Comparison of ENCODE assay signal across 8 cellular contexts in genomic region chr11:33040862-33041453, GRCh38. TPM values are rescaled to one million over a fixed set of nuclear protein-coding genes. Genes with fewer than 3 reads are reported as not detected.
DNase-seq lines count a peak whose midpoint lies in the region; ATAC-seq and TF ChIP-seq lines count a peak whose summit lies in the region.

No MANE protein-coding gene starts in this region.

- CTCF ChIA-PET in activated naive CD4-positive, alpha-beta T cell treated with anti-CD3 and anti-CD28 coated beads, Interleukin-2, amount 10 ng/mL, durations not matched to agents 7 days and 5 days (lab: Charles Lee) = interaction anchor here (1.1 to 1.5 kb wide), 3 partner anchors 14 to 23 kb away, joined by 3 to 4 read pairs (median 3); no protein-coding TSS in a partner anchor

- 55 to 76% methylated on average over 4 to 5 of the region's 5 CpGs for WGBS in transverse colon (ENCODE audit: low coverage in 1 of 2), 2 donors

- no peaks in the 10 kb centered on the region for H3K9me3 ChIP-seq in SK-N-MC (ENCODE audit: low read depth, low read length)
- no peaks in the 10 kb centered on the region for H3K9me3 ChIP-seq in transverse colon

- no peaks in the 10 kb centered on the region for H3K9me3 Mint-ChIP-seq in activated naive CD4-positive, alpha-beta T cell treated with anti-CD3 and anti-CD28 coated beads, Interleukin-2, amount 10 ng/mL, durations not matched to agents 7 days and 5 days

- no peak for TF ChIP-seq POLR2A in transverse colon (IDR thresholded peaks at IDR 0.05)

- H3K36me3 ChIP-seq in SK-N-MC (ENCODE audit: insufficient read depth, low read length) (peaks cover 10% of the 10 kb centered on the region; the same call in 1 of the 2 replicates), transverse colon (peaks cover 0 to 3% (median 0%) of the 10 kb centered on the region in 4 donors)

- no peak overlapping the region for H3K9ac ChIP-seq in SK-N-MC (ENCODE audit: insufficient read length)

- peak overlapping the region; percentile 89 for H3K4me3 Mint-ChIP-seq in activated naive CD4-positive, alpha-beta T cell treated with anti-CD3 and anti-CD28 coated beads, Interleukin-2, amount 10 ng/mL, durations not matched to agents 7 days and 5 days

- peak overlapping the region; percentile 34 for H3K27ac ChIP-seq in SK-N-MC
- H3K27ac ChIP-seq in transverse colon = peak overlapping the region in 3 of 4 donors; percentile 96 to 99 (median 97)

- no peak overlapping the region for H3K27ac Mint-ChIP-seq in activated naive CD4-positive, alpha-beta T cell treated with anti-CD3 and anti-CD28 coated beads, Interleukin-2, amount 10 ng/mL, durations not matched to agents 7 days and 5 days

- H3K4me1 Mint-ChIP-seq in activated naive CD4-positive, alpha-beta T cell treated with anti-CD3 and anti-CD28 coated beads, Interleukin-2, amount 10 ng/mL, durations not matched to agents 7 days and 5 days = peaks cover 22% of the 10 kb centered on the region

- no peak for TF ChIP-seq CTCF in transverse colon (IDR thresholded peaks at IDR 0.05)

- H3K36me3 Mint-ChIP-seq in activated naive CD4-positive, alpha-beta T cell treated with anti-CD3 and anti-CD28 coated beads, Interleukin-2, amount 10 ng/mL, durations not matched to agents 7 days and 5 days = peaks cover 8% of the 10 kb centered on the region

- H3K27me3 ChIP-seq in transverse colon = no peaks in the 10 kb centered on the region

- in situ Hi-C loops in transverse colon (cut with MboI; ENCODE audit: low pct_ligation_motif_present in 1 of 4, low pct_unique_long_range_greater_than_20kb in 1 of 4, low sequenced_read_pairs in 3 of 4) = no loop called here

- ATAC-seq in HG03175 (IDR thresholded peaks at IDR 0.05; ENCODE audit: unreplicated experiment) = no peak
- no peak for ATAC-seq in GM21528 (IDR thresholded peaks at IDR 0.05; ENCODE audit: low FRiP score, unreplicated experiment)

- peaks cover 11% of the 10 kb centered on the region for H3K27me3 Mint-ChIP-seq in activated naive CD4-positive, alpha-beta T cell treated with anti-CD3 and anti-CD28 coated beads, Interleukin-2, amount 10 ng/mL, durations not matched to agents 7 days and 5 days

- TF ChIP-seq EP300 in transverse colon (IDR thresholded peaks at IDR 0.05; ENCODE audit: low read depth) = no peak

- no peak for DNase-seq in activated naive CD4-positive, alpha-beta T cell treated with anti-CD3 and anti-CD28 coated beads, Interleukin-2, amount 10 ng/mL, durations not matched to agents 7 days and 5 days
- no peak for DNase-seq in activated naive CD4-positive, alpha-beta T cell (lab: John Stamatoyannopoulos, UW)
- DNase-seq in SK-N-MC (ENCODE audit: low read depth, low spot score) (no peak), germinal center (ENCODE audit: low spot score) (peak; percentile 46), transverse colon (no peak)
- no peak for DNase-seq in activated CD4-positive, alpha-beta T cell treated with anti-CD3 and anti-CD28 coated beads, Interleukin-2, amount 50 U/mL, for 4 hours

- H3K4me3 ChIP-seq in SK-N-MC (peak overlapping the region; percentile 94), transverse colon (peak overlapping the region in 2 of 4 donors; percentile 66 to 75)

- H3K4me1 ChIP-seq in transverse colon = peaks cover 0 to 38% (median 8%) of the 10 kb centered on the region in 4 donors

- intact Hi-C loops in transverse colon (cut with DNase I; ENCODE audit: low total_unique reads) = no loop called here

RNA-seq across cellular contexts. Expression of gene TCP11L1, which starts 1.6 kb away (rescaled TPM):
- 10 to 100 TPM; 24.3 to 90.2 (median 66.1) TPM for total RNA-seq in transverse colon

RNA-seq across cellular contexts. Expression of gene DEPDC7, which starts 25.3 kb away (rescaled TPM):
- total RNA-seq in transverse colon = 10 to 100 TPM in 2 of 4 donors, 1 to 10 TPM in 2; 3.2 to 18.7 (median 11.5) TPM
